Comparison of ENCODE assay signal across 29 cellular contexts in genomic region chr2:19264847-19265246, GRCh38.
"Had no signal": no experiment of that assay in that cellular context is flagged by ENCODE, and none has a peak within 500 bp of the region (broad histone marks: within the 10 kb centered on the region; RNA-seq: fewer than 3 reads in every experiment).

No MANE protein-coding gene starts in this region.

- DNase-seq: activated CD4-positive, alpha-beta memory T cell treated with anti-CD3 and anti-CD28 coated beads, Interleukin-2, amount 10 ng/mL, durations not matched to agents 7 days and 5 days; activated CD4-positive, alpha-beta T cell treated with anti-CD3 and anti-CD28 coated beads for 1 hour; activated CD4-positive, alpha-beta T cell treated with anti-CD3 and anti-CD28 coated beads for 36 hours; activated CD4-positive, alpha-beta T cell treated with anti-CD3 and anti-CD28 coated beads for 48 hours; activated CD4-positive, alpha-beta T cell treated with anti-CD3 and anti-CD28 coated beads, Interleukin-2, amount 10 ng/mL, durations not matched to agents 7 days and 5 days; activated CD4-positive, alpha-beta T cell treated with anti-CD3 and anti-CD28 coated beads, Interleukin-2, amount 50 U/mL, for 48 hours; activated CD4-positive, CD25-positive, alpha-beta regulatory T cell; activated CD8-positive, alpha-beta memory T cell treated with anti-CD3 and anti-CD28 coated beads for 24 hours; activated CD8-positive, alpha-beta memory T cell treated with anti-CD3 and anti-CD28 coated beads, Interleukin-2, amount 10 ng/mL, durations not matched to agents 7 days and 5 days; activated CD8-positive, alpha-beta memory T cell treated with anti-CD3 and anti-CD28 coated beads, Interleukin-2, amount 50 U/mL, for 48 hours; activated CD8-positive, alpha-beta T cell treated with anti-CD3 and anti-CD28 coated beads, Interleukin-2, amount 10 ng/mL, durations not matched to agents 7 days and 5 days; activated effector memory CD4-positive, alpha-beta T cell treated with Interleukin-2 at 50 U/mL for 16 hours; activated gamma-delta T cell; activated naive CD4-positive, alpha-beta T cell treated with anti-CD3 and anti-CD28 coated beads, Interleukin-2, amount 10 ng/mL, durations not matched to agents 7 days and 5 days; activated naive CD4-positive, alpha-beta T cell treated with Interleukin-2 at 50 U/mL for 16 hours; activated naive CD8-positive, alpha-beta T cell treated with anti-CD3 and anti-CD28 coated beads, Interleukin-2, amount 10 ng/mL, durations not matched to agents 7 days and 5 days; activated naive CD8-positive, alpha-beta T cell treated with anti-CD3 and anti-CD28 coated beads, Interleukin-2, amount 50 U/mL, for 24 hours; activated T-cell treated with anti-CD3 and anti-CD28 coated beads, Interleukin-2, amount 50 U/mL, for 24 hours; activated T-cell treated with anti-CD3 and anti-CD28 coated beads, Interleukin-2, amount 50 U/mL, for 48 hours; amygdala; anterior cingulate cortex; caudate nucleus; cerebellar nuclear complex; T-cell; T-helper 17 cell; T1000; WERI-Rb-1 had no signal

- ATAC-seq: activated CD4-positive, alpha-beta T cell treated with anti-CD3 and anti-CD28 coated beads for 36 hours; activated CD4-positive, CD25-positive, alpha-beta regulatory T cell treated with anti-CD3 and anti-CD28 coated beads, Interleukin-2, amount 50 U/mL, for 24 hours; activated CD8-positive, alpha-beta memory T cell treated with anti-CD3 and anti-CD28 coated beads, Interleukin-2, amount 10 ng/mL, durations not matched to agents 7 days and 5 days; activated CD8-positive, alpha-beta T cell treated with anti-CD3 and anti-CD28 coated beads, Interleukin-2, amount 10 ng/mL, durations not matched to agents 7 days and 5 days; activated naive CD8-positive, alpha-beta T cell treated with anti-CD3 and anti-CD28 coated beads, Interleukin-2, amount 50 U/mL, for 24 hours; T-cell; T-helper 17 cell; WTC11 had no signal
